ENCODE assay signal across 19 cellular contexts in the genomic region with DNA sequence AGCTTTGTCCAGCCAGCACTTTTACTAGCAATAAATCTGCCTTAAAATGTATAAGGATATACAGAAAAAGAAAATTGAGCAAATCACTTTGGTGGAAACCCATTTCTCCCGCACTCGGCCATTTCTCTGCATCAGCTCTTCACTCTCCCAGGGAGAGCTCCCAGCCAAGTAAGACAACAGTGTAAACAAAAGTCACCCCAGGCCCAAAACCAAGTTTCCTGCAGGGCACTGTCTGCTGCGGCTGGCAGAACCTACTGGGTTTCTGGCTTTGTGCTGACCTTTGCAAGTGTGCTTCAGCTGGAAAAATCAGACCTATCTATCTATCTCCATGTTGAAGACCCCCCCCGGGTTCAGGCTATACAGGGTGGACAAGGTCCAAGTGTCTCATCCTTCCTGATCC.
"Had no signal": no experiment of that assay in that cellular context is flagged by ENCODE, and none has a peak within 500 bp of the region (broad histone marks: within the 10 kb centered on the region; RNA-seq: fewer than 3 reads in every experiment).

No MANE protein-coding gene starts in this region.

- ATAC-seq: activated CD8-positive, alpha-beta T cell treated with anti-CD3 and anti-CD28 coated beads, Interleukin-2, amount 10 ng/mL, durations not matched to agents 7 days and 5 days; activated naive CD4-positive, alpha-beta T cell treated with anti-CD3 and anti-CD28 coated beads, Interleukin-2, amount 50 U/mL, for 72 hours; effector memory CD8-positive, alpha-beta T cell; stimulated activated memory B cell treated with anti-CD40 and anti-IgM and Interleukin-4, amounts not matched to agents 10 μg/mL and 1 μg/mL and 100 μg/mL, for 72 hours had no signal

- DNase-seq: activated B cell treated with CpG ODN at 0.5 μM for 24 hours; activated CD4-positive, alpha-beta T cell treated with anti-CD3 and anti-CD28 coated beads for 48 hours; activated CD8-positive, alpha-beta memory T cell treated with anti-CD3 and anti-CD28 coated beads, Interleukin-2, amount 50 U/mL, for 4 hours; activated CD8-positive, alpha-beta T cell treated with anti-CD3 and anti-CD28 coated beads, Interleukin-2, amount 10 ng/mL, durations not matched to agents 7 days and 5 days; activated effector memory CD4-positive, alpha-beta T cell treated with anti-CD3 and anti-CD28 coated beads, Interleukin-2, amount 50 U/mL, for 16 hours; activated T-cell treated with anti-CD3 and anti-CD28 coated beads, Interleukin-2, amount 50 U/mL, for 48 hours; amniotic stem cell; effector memory CD8-positive, alpha-beta T cell; naive B cell; stimulated activated CD4-positive, alpha-beta T cell treated with anti-CD3 and anti-CD28 coated beads, Interleukin-2, amount 100 ng/mL, for 48 hours; SW 1271 had no signal

- H3K9me3 ChIP-seq: neutrophil, transverse colon had no signal

- H3K4me3 ChIP-seq: transverse colon had no signal

- H3K36me3 ChIP-seq: brain microvascular endothelial cell, neutrophil, transverse colon had no signal

- H3K27ac ChIP-seq: brain microvascular endothelial cell, epithelial cell of prostate, neutrophil had no signal

- FAIRE-seq: frontal cortex, TTC549 had no signal

- H3K27me3 ChIP-seq: brain microvascular endothelial cell, neutrophil, transverse colon had no signal
